Comparison of ENCODE assay signal across 1 cellular context in genomic region chr15:77746254-77747174, GRCh38.
TF ChIP-seq lines count a peak whose summit lies in the region.

No MANE protein-coding gene starts in this region.

TF ChIP-seq in H1, 55 proteins besides CTCF, POLR2A, EP300 and RAD21 (continued from another document):
- no peak for TF ChIP-seq SIN3A (conservative IDR thresholded peaks at IDR 0.05 in 1 of 2, IDR thresholded peaks at IDR 0.05 in 1 of 2; ENCODE audit: low read depth in 1 of 2, low read length in 2 of 2)
- TF ChIP-seq BCL11A (IDR thresholded peaks at IDR 0.05; ENCODE audit: low read depth in 2 of 2, low read length in 2 of 2) = no peak
- TF ChIP-seq SP1 (IDR thresholded peaks at IDR 0.05; ENCODE audit: low read depth, low read length) = no peak
- TF ChIP-seq HDAC2 (IDR thresholded peaks at IDR 0.05; ENCODE audit: borderline replicate concordance in 1 of 2, low read depth in 2 of 2, low read length in 2 of 2) = no peak
- TF ChIP-seq SIX5 (IDR thresholded peaks at IDR 0.05; ENCODE audit: low read depth, low read length) = no peak
- no peak for TF ChIP-seq NANOG (IDR thresholded peaks at IDR 0.05; ENCODE audit: insufficient read depth, low read depth, low read length, poor library complexity, severe bottlenecking)
- TF ChIP-seq TAF7 (optimal IDR thresholded peaks at IDR 0.05; ENCODE audit: borderline replicate concordance, low read depth, low read length) = no peak
